17 cellular contexts compared by ENCODE assay signal in the genomic region with DNA sequence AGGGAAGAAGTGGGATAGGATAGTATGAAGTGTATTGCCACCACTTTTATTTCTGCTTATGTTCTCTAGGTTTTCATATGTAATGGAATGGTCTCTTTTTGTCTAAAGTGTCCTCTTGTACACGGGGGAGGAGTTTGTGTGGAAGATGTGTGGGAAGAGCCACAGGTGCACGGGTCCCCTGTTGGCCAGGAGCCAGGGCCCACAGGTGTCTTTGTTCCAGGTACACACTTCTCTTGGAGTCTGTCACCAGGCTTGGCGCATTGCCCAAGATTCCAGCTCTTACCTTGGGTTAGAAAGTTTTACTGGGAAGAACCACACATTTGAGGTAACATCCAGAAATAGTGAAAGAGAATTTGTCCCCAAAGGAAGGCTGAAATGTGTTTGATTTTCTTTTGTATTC. TPM values are rescaled to one million over a fixed set of nuclear protein-coding genes. Genes with fewer than 3 reads are reported as not detected.
A peak's percentile ranks its signal among the peaks of the same experiment; 100 is the strongest.
DNase-seq lines count a peak whose midpoint lies in the region; ATAC-seq and TF ChIP-seq lines count a peak whose summit lies in the region.
"Had no signal": no experiment of that assay in that cellular context is flagged by ENCODE, and none has a peak within 500 bp of the region (broad histone marks: within the 10 kb centered on the region; RNA-seq: fewer than 3 reads in every experiment).

No MANE protein-coding gene starts in this region.

- H3K9me3 Mint-ChIP-seq in activated B cell treated with CpG ODN at 0.5 μM for 24 hours: no peaks in the 10 kb centered on the region
- no peaks in the 10 kb centered on the region for H3K9me3 Mint-ChIP-seq in progenitor cell of endocrine pancreas (ENCODE audit: low read depth)
- H3K9me3 Mint-ChIP-seq: activated naive CD4-positive, alpha-beta T cell treated with anti-CD3 and anti-CD28 coated beads for 36 hours; CD4-positive, alpha-beta T cell had no signal

- H3K4me1 Mint-ChIP-seq in activated B cell treated with CpG ODN at 0.5 μM for 24 hours (peaks cover 98% of the 10 kb centered on the region), progenitor cell of endocrine pancreas (ENCODE audit: low read depth) (peaks cover 52% of the 10 kb centered on the region)

- H3K4me3 Mint-ChIP-seq in activated B cell treated with CpG ODN at 0.5 μM for 24 hours (peak overlapping the region; percentile 63), progenitor cell of endocrine pancreas (ENCODE audit: low read depth) (no peak overlapping the region)
- H3K4me3 Mint-ChIP-seq: activated naive CD4-positive, alpha-beta T cell treated with anti-CD3 and anti-CD28 coated beads for 36 hours had no signal

- CTCF ChIA-PET in activated B cell treated with CpG ODN at 0.5 μM for 24 hours (lab: Charles Lee): interaction anchor here (1.3 to 1.5 kb wide), 2 partner anchors 10 to 38 kb away, joined by 3 read pairs; no protein-coding TSS in a partner anchor

- DNase-seq in NCI-H1417 (lab: John Stamatoyannopoulos, UW) (peak; percentile 23 to 93 (median 56)), NCI-H1417 treated with DMSO at 0.1 percent for 48 hours (lab: John Stamatoyannopoulos, UW) (no peak), NCI-H1105 treated with DMSO at 0.1 percent for 48 hours (lab: John Stamatoyannopoulos, UW) (peak; percentile 76), activated B cell treated with CpG ODN at 0.5 μM for 24 hours (no peak), progenitor cell of endocrine pancreas (ENCODE audit: low spot score, unreplicated experiment) (no peak), mucosa of gallbladder (ENCODE audit: low spot score) (no peak), SW 1271 (lab: John Stamatoyannopoulos, UW) (no peak)
- no peak for DNase-seq in activated CD4-positive, alpha-beta T cell treated with anti-CD3 and anti-CD28 coated beads for 4 hours
- DNase-seq: activated naive CD4-positive, alpha-beta T cell treated with anti-CD3 and anti-CD28 coated beads for 36 hours; CD4-positive, alpha-beta T cell; foreskin melanocyte; KBM-7; SJCRH30; stimulated activated naive CD4-positive, alpha-beta T cell; upper lobe of right lung had no signal

- H3K27me3 Mint-ChIP-seq in activated B cell treated with CpG ODN at 0.5 μM for 24 hours (no peaks in the 10 kb centered on the region), progenitor cell of endocrine pancreas (no peaks in the 10 kb centered on the region)
- H3K27me3 Mint-ChIP-seq: CD4-positive, alpha-beta T cell had no signal

- H3K36me3 Mint-ChIP-seq in activated B cell treated with CpG ODN at 0.5 μM for 24 hours (ENCODE audit: low read depth): peaks cover 74% of the 10 kb centered on the region
- H3K36me3 Mint-ChIP-seq in progenitor cell of endocrine pancreas (ENCODE audit: insufficient read depth): peaks cover 5% of the 10 kb centered on the region

- TF ChIP-seq CTCF in activated B cell treated with CpG ODN at 0.5 μM for 24 hours (IDR thresholded peaks at IDR 0.05) (no peak), progenitor cell of endocrine pancreas (IDR thresholded peaks at IDR 0.05; ENCODE audit: unreplicated experiment) (no peak)

- POLR2A ChIA-PET in activated B cell treated with CpG ODN at 0.5 μM for 24 hours (lab: Charles Lee): interaction anchor here (1.0 to 40.7 kb wide), 5 partner anchors 6 to 42 kb away, joined by 3 to 1269 read pairs (median 248); a partner anchor contains a TSS

- peak overlapping the region; percentile 65 for H3K27ac Mint-ChIP-seq in activated B cell treated with CpG ODN at 0.5 μM for 24 hours
- H3K27ac Mint-ChIP-seq in progenitor cell of endocrine pancreas: peak overlapping the region; percentile 47
- H3K27ac Mint-ChIP-seq: activated naive CD4-positive, alpha-beta T cell treated with anti-CD3 and anti-CD28 coated beads for 36 hours; CD4-positive, alpha-beta T cell had no signal

- intact Hi-C loops in activated B cell treated with CpG ODN at 0.5 μM for 24 hours (cut with micrococcal nuclease): no loop called here

- ATAC-seq in activated B cell treated with CpG ODN at 0.5 μM for 24 hours (ENCODE audit: low read depth): no peak
- ATAC-seq: A549, upper lobe of right lung had no signal

RNA-seq across cellular contexts. Expression of a gene that starts 10.5 kb away (rescaled TPM):
- total RNA-seq in activated B cell treated with CpG ODN at 0.5 μM for 24 hours: 56.2 and 59.3 TPM in 2 replicates
- total RNA-seq in progenitor cell of endocrine pancreas: 11.4 and 13.6 TPM in 2 replicates
- 8.1 TPM for total RNA-seq in mucosa of gallbladder
- total RNA-seq: myocyte had no signal

Comparison
In these comparisons a context has a peak if more than half of its experiments do, and no peak if none do; other contexts are left out.
1. DNase-seq: peak in NCI-H1417 (3 of 3) and NCI-H1105 treated with DMSO at 0.1 percent for 48 hours (single experiment); none in NCI-H1417 treated with DMSO at 0.1 percent for 48 hours (single experiment), activated B cell treated with CpG ODN at 0.5 μM for 24 hours (single experiment), progenitor cell of endocrine pancreas (single experiment), activated CD4-positive, alpha-beta T cell treated with anti-CD3 and anti-CD28 coated beads for 4 hours (0 of 2), mucosa of gallbladder (single experiment) and SW 1271 (0 of 2).